ENCODE assay signal across 8 cellular contexts in the genomic region with DNA sequence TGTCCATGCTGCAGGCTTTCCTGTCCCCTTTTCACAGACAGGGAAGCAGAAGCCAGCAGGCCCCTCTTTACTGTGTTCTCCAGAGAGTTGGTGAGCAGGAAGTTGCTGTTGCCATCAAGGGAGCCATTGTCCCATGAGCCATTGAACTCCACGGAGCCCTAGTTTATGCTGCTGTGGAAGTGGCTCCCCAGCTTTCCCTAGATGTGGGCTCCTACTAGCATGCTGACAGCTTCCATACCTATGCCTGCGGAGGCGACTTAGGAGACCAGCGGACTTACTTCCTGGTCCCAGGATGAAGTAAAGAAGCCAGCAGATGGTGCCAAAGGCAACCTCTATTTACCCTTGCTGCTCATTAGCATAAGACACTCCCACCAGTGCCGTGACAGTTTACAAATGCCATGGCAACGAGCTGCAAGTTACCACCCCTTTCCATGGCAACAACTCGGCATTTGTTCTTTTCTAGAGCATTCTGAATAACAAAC. TPM values are rescaled to one million over a fixed set of nuclear protein-coding genes. Genes with fewer than 3 reads are reported as not detected.
DNase-seq lines count a peak whose midpoint lies in the region; ATAC-seq, FAIRE-seq and TF ChIP-seq lines count a peak whose summit lies in the region.

No MANE protein-coding gene starts in this region.

- peak; percentile 80 for DNase-seq in DMS153 (lab: John Stamatoyannopoulos, UW)
- DNase-seq in Karpas-422 = peak; percentile 63
- peak; percentile 36 for DNase-seq in activated CD8-positive, alpha-beta T cell treated with anti-CD3 and anti-CD28 coated beads, Interleukin-2, amount 10 ng/mL, durations not matched to agents 7 days and 5 days
- peak; percentile 83 for DNase-seq in left kidney (ENCODE audit: low read depth, low spot score)
- no peak for DNase-seq in stimulated activated CD4-positive, alpha-beta T cell treated with anti-CD3 and anti-CD28 coated beads, Interleukin-4, amount 100 ng/mL, for 1 hour
- DNase-seq in GM12891 (ENCODE audit: insufficient read length, low spot score) = no peak

- no peak overlapping the region for H3K27ac Mint-ChIP-seq in activated CD8-positive, alpha-beta T cell treated with anti-CD3 and anti-CD28 coated beads, Interleukin-2, amount 10 ng/mL, durations not matched to agents 7 days and 5 days

- H4K20me1 ChIP-seq in Karpas-422 (ENCODE audit: insufficient read depth, low read depth, low read length) = no peaks in the 10 kb centered on the region

- no peak overlapping the region for H2AFZ ChIP-seq in Karpas-422 (ENCODE audit: low read length)

- no peak for TF ChIP-seq POLR2A in GM12891 (IDR thresholded peaks at IDR 0.05; ENCODE audit: low read depth, low read length)

- H3K4me1 Mint-ChIP-seq in activated CD8-positive, alpha-beta T cell treated with anti-CD3 and anti-CD28 coated beads, Interleukin-2, amount 10 ng/mL, durations not matched to agents 7 days and 5 days (ENCODE audit: low read depth) = peaks cover 24% of the 10 kb centered on the region

- H3K9me3 ChIP-seq in Karpas-422 (ENCODE audit: low read length) = no peaks in the 10 kb centered on the region

- H3K27ac ChIP-seq in Karpas-422 (ENCODE audit: low read length) = no peak overlapping the region

- no peak overlapping the region for H3K9ac ChIP-seq in Karpas-422 (ENCODE audit: low read length)

- no peaks in the 10 kb centered on the region for H3K79me2 ChIP-seq in Karpas-422 (ENCODE audit: low read length)

- H3K4me3 Mint-ChIP-seq in activated CD8-positive, alpha-beta T cell treated with anti-CD3 and anti-CD28 coated beads, Interleukin-2, amount 10 ng/mL, durations not matched to agents 7 days and 5 days = no peak overlapping the region

- ATAC-seq in activated CD8-positive, alpha-beta T cell treated with anti-CD3 and anti-CD28 coated beads, Interleukin-2, amount 10 ng/mL, durations not matched to agents 7 days and 5 days = no peak
- ATAC-seq in GM21529 (IDR thresholded peaks at IDR 0.05; ENCODE audit: unreplicated experiment) (no peak), HG02970 (IDR thresholded peaks at IDR 0.05; ENCODE audit: low FRiP score, unreplicated experiment) (no peak)

- peaks cover 4% of the 10 kb centered on the region for H3K36me3 Mint-ChIP-seq in activated CD8-positive, alpha-beta T cell treated with anti-CD3 and anti-CD28 coated beads, Interleukin-2, amount 10 ng/mL, durations not matched to agents 7 days and 5 days (ENCODE audit: low read depth)

- H3K9me3 Mint-ChIP-seq in activated CD8-positive, alpha-beta T cell treated with anti-CD3 and anti-CD28 coated beads, Interleukin-2, amount 10 ng/mL, durations not matched to agents 7 days and 5 days (ENCODE audit: insufficient read depth) = peaks cover 14% of the 10 kb centered on the region

- H3K36me3 ChIP-seq in Karpas-422 (ENCODE audit: insufficient read depth, low read length) = no peaks in the 10 kb centered on the region

- FAIRE-seq in GM12891 (lab: Jason Lieb, UNC) = no peak

- POLR2A ChIA-PET in activated CD8-positive, alpha-beta T cell treated with anti-CD3 and anti-CD28 coated beads, Interleukin-2, amount 10 ng/mL, durations not matched to agents 7 days and 5 days (lab: Charles Lee) = no interaction called here

- no peak overlapping the region for H3K4me3 ChIP-seq in Karpas-422 (ENCODE audit: low read length)

- H3K27me3 Mint-ChIP-seq in activated CD8-positive, alpha-beta T cell treated with anti-CD3 and anti-CD28 coated beads, Interleukin-2, amount 10 ng/mL, durations not matched to agents 7 days and 5 days (ENCODE audit: low read depth) = peaks cover 21% of the 10 kb centered on the region

- H3K27me3 ChIP-seq in Karpas-422 (ENCODE audit: low read length) = no peaks in the 10 kb centered on the region; the same call in 1 of the 2 replicates

- CTCF ChIA-PET in activated CD8-positive, alpha-beta T cell treated with anti-CD3 and anti-CD28 coated beads, Interleukin-2, amount 10 ng/mL, durations not matched to agents 7 days and 5 days (lab: Charles Lee) = interaction anchor here (0.8 to 1.5 kb wide), 2 partner anchors 17 to 37 kb away, joined by 3 read pairs; no protein-coding TSS in a partner anchor

- no peaks in the 10 kb centered on the region for H3K4me1 ChIP-seq in Karpas-422 (ENCODE audit: low read length)

- no peaks in the 10 kb centered on the region for H3K9me2 ChIP-seq in Karpas-422 (replicated peaks; ENCODE audit: insufficient read depth, low read length)

- H3K4me2 ChIP-seq in Karpas-422 (ENCODE audit: low read depth, low read length, poor library complexity, severe bottlenecking) = no peak overlapping the region

TF ChIP-seq in GM12891, 5 proteins besides CTCF, POLR2A, EP300 and RAD21:
- TF ChIP-seq POU2F2 (IDR thresholded peaks at IDR 0.05; ENCODE audit: low read depth, low read length) (no peak), POLR2AphosphoS5 (IDR thresholded peaks at IDR 0.05; ENCODE audit: low read depth, low read length) (no peak), SPI1 (IDR thresholded peaks at IDR 0.05; ENCODE audit: low read depth, low read length) (no peak), PAX5 (IDR thresholded peaks at IDR 0.05; ENCODE audit: insufficient read depth, low read length, severe bottlenecking) (no peak), TAF1 (IDR thresholded peaks at IDR 0.05; ENCODE audit: low read depth, low read length) (no peak)

RNA-seq across cellular contexts. Expression of gene FKBP1A, which starts 30.8 kb away (rescaled TPM):
- 105 and 187 TPM in 2 replicates for total RNA-seq in Karpas-422 (2014; rRNA removed; shearing (Covaris generic); ENCODE audit: low replicate concordance)
- 100 to 1,000 TPM; 288 to 291 TPM for total RNA-seq in activated CD8-positive, alpha-beta T cell treated with anti-CD3 and anti-CD28 coated beads, Interleukin-2, amount 10 ng/mL, durations not matched to agents 7 days and 5 days
- 221 TPM for polyA plus RNA-seq in GM12891 (2012; ENCODE audit: low read depth, missing spikeins)

RNA-seq across cellular contexts. Expression of gene NSFL1C, which starts 43.0 kb away (rescaled TPM):
- total RNA-seq in Karpas-422 (2014; rRNA removed; shearing (Covaris generic); ENCODE audit: low replicate concordance) = 19.4 and 20.9 TPM in 2 replicates
- total RNA-seq in activated CD8-positive, alpha-beta T cell treated with anti-CD3 and anti-CD28 coated beads, Interleukin-2, amount 10 ng/mL, durations not matched to agents 7 days and 5 days = 10 to 100 TPM; 60.5 to 67.8 TPM
- 37.4 TPM for polyA plus RNA-seq in GM12891 (2012; ENCODE audit: low read depth, missing spikeins)

Comparison
In these comparisons a context has a peak if more than half of its experiments do, and no peak if none do; other contexts are left out.
1. DNase-seq: peak in DMS153 (single experiment), Karpas-422 (single experiment), activated CD8-positive, alpha-beta T cell treated with anti-CD3 and anti-CD28 coated beads, Interleukin-2, amount 10 ng/mL, durations not matched to agents 7 days and 5 days (single experiment) and left kidney (single experiment); none in stimulated activated CD4-positive, alpha-beta T cell treated with anti-CD3 and anti-CD28 coated beads, Interleukin-4, amount 100 ng/mL, for 1 hour (single experiment) and GM12891 (single experiment).